1 cellular context compared by ENCODE assay signal in genomic region chr10:14958872-14959220, GRCh38.
TF ChIP-seq lines count a peak whose summit lies in the region.

No MANE protein-coding gene starts in this region.

TF ChIP-seq in HCT116, 20 proteins besides CTCF, POLR2A, EP300 and RAD21 (continued from another document):
- no peak for TF ChIP-seq REST (IDR thresholded peaks at IDR 0.05; ENCODE audit: low read depth)
- no peak for TF ChIP-seq ZNF274 (IDR thresholded peaks at IDR 0.05; ENCODE audit: low read depth, low read length)
- no peak for TF ChIP-seq POLR2AphosphoS5 (IDR thresholded peaks at IDR 0.05; ENCODE audit: low read depth, low read length)
- no peak for TF ChIP-seq CEBPB (IDR thresholded peaks at IDR 0.05; ENCODE audit: low read depth)
- no peak for TF ChIP-seq EZH2phosphoT487 (IDR thresholded peaks at IDR 0.05; ENCODE audit: borderline replicate concordance)
- no peak for TF ChIP-seq SP1 (IDR thresholded peaks at IDR 0.05; ENCODE audit: low read depth)
- no peak for TF ChIP-seq EZH2 (IDR thresholded peaks at IDR 0.05)
- TF ChIP-seq SIN3A (IDR thresholded peaks at IDR 0.05; ENCODE audit: low read depth): no peak
- TF ChIP-seq ELF1 (IDR thresholded peaks at IDR 0.05; ENCODE audit: borderline replicate concordance, low read depth): no peak
- no peak for TF ChIP-seq MAX (IDR thresholded peaks at IDR 0.05)
- TF ChIP-seq, protein P1, sequence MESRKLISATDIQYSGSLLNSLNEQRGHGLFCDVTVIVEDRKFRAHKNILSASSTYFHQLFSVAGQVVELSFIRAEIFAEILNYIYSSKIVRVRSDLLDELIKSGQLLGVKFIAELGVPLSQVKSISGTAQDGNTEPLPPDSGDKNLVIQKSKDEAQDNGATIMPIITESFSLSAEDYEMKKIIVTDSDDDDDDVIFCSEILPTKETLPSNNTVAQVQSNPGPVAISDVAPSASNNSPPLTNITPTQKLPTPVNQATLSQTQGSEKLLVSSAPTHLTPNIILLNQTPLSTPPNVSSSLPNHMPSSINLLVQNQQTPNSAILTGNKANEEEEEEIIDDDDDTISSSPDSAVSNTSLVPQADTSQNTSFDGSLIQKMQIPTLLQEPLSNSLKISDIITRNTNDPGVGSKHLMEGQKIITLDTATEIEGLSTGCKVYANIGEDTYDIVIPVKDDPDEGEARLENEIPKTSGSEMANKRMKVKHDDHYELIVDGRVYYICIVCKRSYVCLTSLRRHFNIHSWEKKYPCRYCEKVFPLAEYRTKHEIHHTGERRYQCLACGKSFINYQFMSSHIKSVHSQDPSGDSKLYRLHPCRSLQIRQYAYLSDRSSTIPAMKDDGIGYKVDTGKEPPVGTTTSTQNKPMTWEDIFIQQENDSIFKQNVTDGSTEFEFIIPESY (IDR thresholded peaks at IDR 0.05; ENCODE audit: extremely low read depth, insufficient replicate concordance, low read length): no peak
- no peak for TF ChIP-seq CBX3 (IDR thresholded peaks at IDR 0.05; ENCODE audit: low read depth)
- TF ChIP-seq ZFX (IDR thresholded peaks at IDR 0.05): no peak
